In the genomic region with DNA sequence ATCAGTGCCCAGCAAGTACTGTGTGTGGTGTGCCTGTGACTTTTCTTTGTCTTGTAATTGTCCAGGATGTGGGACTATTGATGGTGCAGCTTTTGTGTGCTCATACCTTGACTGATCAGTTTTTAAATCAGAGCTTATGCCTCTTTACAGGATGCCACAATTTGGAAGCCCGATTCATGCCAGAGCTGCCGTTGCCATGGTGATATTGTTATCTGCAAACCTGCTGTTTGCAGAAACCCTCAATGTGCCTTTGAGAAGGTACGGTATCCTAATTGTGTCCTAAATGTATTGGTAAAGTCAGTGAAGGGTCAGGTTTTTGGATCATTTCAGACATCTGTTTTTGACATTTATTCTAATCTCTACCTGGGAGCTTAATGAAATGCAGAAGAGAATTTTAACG, we compare ENCODE assay signal across 22 cellular contexts.
"Had no signal": no experiment of that assay in that cellular context is flagged by ENCODE, and none has a peak within 500 bp of the region (broad histone marks: within the 10 kb centered on the region; RNA-seq: fewer than 3 reads in every experiment).

No MANE protein-coding gene starts in this region.

- H3K36me3 Mint-ChIP-seq: naive thymus-derived CD4-positive, alpha-beta T cell had no signal

- DNase-seq: effector CD4-positive, alpha-beta T cell; endodermal cell; erythroblast; foreskin keratinocyte; left colon; left ventricle myocardium superior; mesenchymal stem cell; naive thymus-derived CD4-positive, alpha-beta T cell; nephron progenitor cell; ovary; right cardiac atrium; small intestine; stimulated activated CD4-positive, alpha-beta T cell treated with anti-CD3 and anti-CD28 coated beads, Interleukin-12 subunit alpha, Interleukin-12 subunit beta, amount 100 ng/mL, for 4 hours; stimulated activated naive CD4-positive, alpha-beta T cell; stomach; substantia nigra; trophoblast cell had no signal

- H3K4me3 Mint-ChIP-seq: endodermal cell; naive thymus-derived CD4-positive, alpha-beta T cell; nephron progenitor cell had no signal

- H3K27me3 ChIP-seq: foreskin keratinocyte, hepatocyte, ovary, stomach had no signal

- H3K4me1 Mint-ChIP-seq: naive thymus-derived CD4-positive, alpha-beta T cell; nephron progenitor cell had no signal

- H3K36me3 ChIP-seq: ovary, stomach, thoracic aorta had no signal

- FAIRE-seq: endothelial cell of umbilical vein, small intestine had no signal

- H3K27ac Mint-ChIP-seq: endodermal cell; naive thymus-derived CD4-positive, alpha-beta T cell; nephron progenitor cell had no signal

- H3K9me3 Mint-ChIP-seq: naive thymus-derived CD4-positive, alpha-beta T cell had no signal

- H3K4me3 ChIP-seq: coronary artery, hepatocyte, lung, ovary, stomach, thoracic aorta had no signal
